ENCODE assay signal across 17 cellular contexts in genomic region chr7:27923308-27923980, GRCh38.
A peak's percentile ranks its signal among the peaks of the same experiment; 100 is the strongest.
DNase-seq lines count a peak whose midpoint lies in the region; ATAC-seq, FAIRE-seq and TF ChIP-seq lines count a peak whose summit lies in the region.
"Had no signal": no experiment of that assay in that cellular context is flagged by ENCODE, and none has a peak within 500 bp of the region (broad histone marks: within the 10 kb centered on the region; RNA-seq: fewer than 3 reads in every experiment).

No MANE protein-coding gene starts in this region.

- peak; percentile 51 for DNase-seq in A673 (ENCODE audit: low spot score)
- DNase-seq in IMR-90 = no peak
- DNase-seq in K562 (ENCODE audit: extremely low read depth in 1 of 4, low spot score in 3 of 4) = no peak
- DNase-seq in left lobe of liver (ENCODE audit: low spot score) = no peak
- DNase-seq in neural progenitor cell (ENCODE audit: low spot score) = no peak
- DNase-seq: activated naive CD4-positive, alpha-beta T cell; H7; naive thymus-derived CD8-positive, alpha-beta T cell; NCI-H1092 treated with DMSO at 0.1 percent for 48 hours; NCI-H226; stimulated activated CD8-positive, alpha-beta memory T cell treated with anti-CD3 and anti-CD28 coated beads, Interleukin-4, amount 100 ng/mL, for 48 hours had no signal

- peaks cover 2% of the 10 kb centered on the region for H3K27me3 Mint-ChIP-seq in neural progenitor cell (ENCODE audit: insufficient read depth, low read depth)
- H3K27me3 Mint-ChIP-seq: naive thymus-derived CD8-positive, alpha-beta T cell had no signal

- dilution Hi-C loops in IMR-90 (cut with HindIII; ENCODE audit: low sequenced_read_pairs, unreplicated experiment) = no loop called here

- no peak for FAIRE-seq in K562 (lab: Jason Lieb, UNC)

- peaks cover 3% of the 10 kb centered on the region for H3K4me1 ChIP-seq in A673 (ENCODE audit: insufficient read depth, low read length, poor library complexity, severe bottlenecking)
- peaks cover 11% of the 10 kb centered on the region for H3K4me1 ChIP-seq in IMR-90 (ENCODE audit: control insufficient read depth, insufficient read depth, low read length)
- no peaks in the 10 kb centered on the region for H3K4me1 ChIP-seq in K562 (replicated peaks in 1 of 2; ENCODE audit: control insufficient read depth in 2 of 2, insufficient read depth in 2 of 2, low read length in 2 of 2)
- H3K4me1 ChIP-seq in neural progenitor cell = peaks cover 27% of the 10 kb centered on the region
- H3K4me1 ChIP-seq: thyroid gland had no signal

- peaks cover 12% of the 10 kb centered on the region for H3K4me1 Mint-ChIP-seq in neural progenitor cell

- POLR2A ChIA-PET in A673 (lab: Charles Lee; ENCODE audit: low non-redundant PET) (no interaction called here), IMR-90 (lab: Charles Lee; ENCODE audit: unreplicated experiment) (no interaction called here), K562 (lab: Yijun Ruan, JAX) (no interaction called here)

- H3K4me3 Mint-ChIP-seq in neural progenitor cell = no peak overlapping the region
- H3K4me3 Mint-ChIP-seq: naive thymus-derived CD8-positive, alpha-beta T cell had no signal

- H2BK120ac ChIP-seq in IMR-90 (ENCODE audit: low read depth, low read length) = peak overlapping the region; percentile 32; the same call in 1 of the 2 replicates

- H2AK9ac ChIP-seq in IMR-90 (replicated peaks; ENCODE audit: low read depth, low read length, poor library complexity) = no peak overlapping the region

- no peak for TF ChIP-seq CTCF in A673 (conservative IDR thresholded peaks at IDR 0.05; ENCODE audit: low read depth, low read length)
- TF ChIP-seq CTCF in IMR-90 (conservative IDR thresholded peaks at IDR 0.05; ENCODE audit: low read depth, low read length) = no peak
- TF ChIP-seq CTCF in K562 (IDR thresholded peaks at IDR 0.05 in 2 of 3, conservative IDR thresholded peaks at IDR 0.05 in 1 of 3; ENCODE audit: insufficient read depth in 2 of 3, low read depth in 1 of 3, low read length in 3 of 3) = no peak
- no peak for TF ChIP-seq CTCF in neural progenitor cell (IDR thresholded peaks at IDR 0.05)

- H3K36me3 ChIP-seq in A673 (ENCODE audit: insufficient read depth, low read length, poor library complexity, severe bottlenecking) = no peaks in the 10 kb centered on the region
- no peaks in the 10 kb centered on the region for H3K36me3 ChIP-seq in IMR-90 (ENCODE audit: control insufficient read depth, insufficient read depth, low read length)
- H3K36me3 ChIP-seq in K562 (ENCODE audit: control insufficient read depth, insufficient read depth, low read length) = no peaks in the 10 kb centered on the region
- no peaks in the 10 kb centered on the region for H3K36me3 ChIP-seq in neural progenitor cell
- H3K36me3 ChIP-seq: esophagus muscularis mucosa, thyroid gland had no signal

- H2BK5ac ChIP-seq in IMR-90 (ENCODE audit: low read depth, low read length, poor library complexity, severe bottlenecking) = no peak overlapping the region

- 0 out of 2 replicates have a peak overlapping the region, but pooled peaks have one; percentile 29 for H3K23ac ChIP-seq in IMR-90 (ENCODE audit: low read depth, low read length)

- H3K9me3 Mint-ChIP-seq in neural progenitor cell = no peaks in the 10 kb centered on the region
- H3K9me3 Mint-ChIP-seq: naive thymus-derived CD8-positive, alpha-beta T cell had no signal

- peak overlapping the region; percentile 10; the same call in 1 of the 2 replicates for H2AK5ac ChIP-seq in IMR-90 (ENCODE audit: low read depth, low read length)

- H3K4me2 ChIP-seq in IMR-90 (ENCODE audit: low read depth, low read length) (no peak overlapping the region), K562 (ENCODE audit: insufficient read depth, low read length) (no peak overlapping the region), neural progenitor cell (no peak overlapping the region)

- ATAC-seq in IMR-90 (ENCODE audit: low read depth) = no peak
- ATAC-seq in K562 = no peak
- peak; percentile 15 for ATAC-seq in left lobe of liver
- ATAC-seq in HG02870 (IDR thresholded peaks at IDR 0.05; ENCODE audit: unreplicated experiment) = no peak
- ATAC-seq in GM21515 (IDR thresholded peaks at IDR 0.05; ENCODE audit: unreplicated experiment) = no peak
- ATAC-seq in HG02884 (IDR thresholded peaks at IDR 0.05; ENCODE audit: unreplicated experiment) = no peak
- ATAC-seq: naive thymus-derived CD8-positive, alpha-beta T cell had no signal

- H4K91ac ChIP-seq in IMR-90 (ENCODE audit: insufficient read depth, low read depth, low read length) = peak overlapping the region; percentile 15; the same call in 1 of the 2 replicates

- WGBS in IMR-90 (ENCODE audit: extremely low coverage in 2 of 2, insufficient read length in 1 of 2), 2 experiments = 71% methylated on average over 4 of the region's 13 CpGs; no CpG with 5 or more reads in 1 of the 2 experiments
- WGBS in K562 (ENCODE audit: insufficient coverage, low coverage, missing lambda C conversion rate) = 2% methylated on average over 13 of the region's 13 CpGs

- H3K27me3 ChIP-seq in A673 (replicated peaks; ENCODE audit: insufficient read depth, low read depth, low read length, poor library complexity) = peaks cover 94% of the 10 kb centered on the region
- H3K27me3 ChIP-seq in IMR-90 (ENCODE audit: control insufficient read depth, insufficient read depth, low read length) = no peaks in the 10 kb centered on the region
- H3K27me3 ChIP-seq in K562 (ENCODE audit: control insufficient read depth in 2 of 2, insufficient read depth in 2 of 2, low read length in 2 of 2) = peaks cover 16 to 18% of the 10 kb centered on the region in 2 experiments; a peak in 3 of 5 replicates
- no peaks in the 10 kb centered on the region for H3K27me3 ChIP-seq in neural progenitor cell
- H3K27me3 ChIP-seq: esophagus muscularis mucosa, thyroid gland had no signal

- no peaks in the 10 kb centered on the region for H3K9me3 ChIP-seq in A673 (ENCODE audit: low read depth, low read length, poor library complexity, severe bottlenecking)
- H3K9me3 ChIP-seq in IMR-90 (ENCODE audit: control insufficient read depth, insufficient read depth, low read length) = no peaks in the 10 kb centered on the region
- no peaks in the 10 kb centered on the region for H3K9me3 ChIP-seq in K562 (replicated peaks; ENCODE audit: control insufficient read depth, insufficient read depth, low read depth, low read length)
- H3K9me3 ChIP-seq in neural progenitor cell (ENCODE audit: low read depth) = no peaks in the 10 kb centered on the region
- H3K9me3 ChIP-seq: esophagus muscularis mucosa, thyroid gland had no signal

- no peak for TF ChIP-seq POLR2A in IMR-90 (IDR thresholded peaks at IDR 0.05; ENCODE audit: low read depth, low read length)
- TF ChIP-seq POLR2A in K562 (conservative IDR thresholded peaks at IDR 0.05) = no peak

- H3K14ac ChIP-seq in IMR-90 (replicated peaks; ENCODE audit: low read depth, low read length) = 0 out of 2 replicates have a peak overlapping the region, but pooled peaks have one; percentile 36

- H3K4me3 ChIP-seq in A673 (ENCODE audit: low read depth, low read length, poor library complexity, severe bottlenecking) = no peak overlapping the region
- H3K4me3 ChIP-seq in IMR-90 (ENCODE audit: insufficient read depth, low read depth, low read length) = no peak overlapping the region
- no peak overlapping the region for H3K4me3 ChIP-seq in K562
- H3K4me3 ChIP-seq in neural progenitor cell = no peak overlapping the region
- H3K4me3 ChIP-seq: esophagus muscularis mucosa, thyroid gland had no signal

- in situ Hi-C loops in IMR-90 (cut with MboI; ENCODE audit: low sequenced_read_pairs) = loop anchor here (5.0 kb wide), 1 partner anchor 726 kb away; no protein-coding TSS in a partner anchor
- in situ Hi-C loops in K562 (cut with MboI) = loop anchor here (5.0 kb wide), 1 partner anchor 721 kb away; the partner anchor contains the start of gene HOXA13

- H3K4ac ChIP-seq in IMR-90 (ENCODE audit: low read depth, low read length) = no peak overlapping the region

- no TSS peak for BruUV-seq in A673 (replicated peaks; lab: Mats Ljungman, UMichigan)
- BruUV-seq in IMR-90 (replicated peaks; lab: Mats Ljungman, UMichigan) = no TSS peak
- no TSS peak for BruUV-seq in K562 (replicated peaks; lab: Mats Ljungman, UMichigan)

- no peak overlapping the region for H3K18ac ChIP-seq in IMR-90 (ENCODE audit: low read depth, low read length)

- peak overlapping the region; percentile 30; the same call in 1 of the 2 replicates for H2BK20ac ChIP-seq in IMR-90 (ENCODE audit: low read depth, low read length)

- no peaks in the 10 kb centered on the region for H3F3A ChIP-seq in neural progenitor cell (ENCODE audit: low read depth)

- TF ChIP-seq EP300 in K562 (IDR thresholded peaks at IDR 0.05; ENCODE audit: low read length) = no peak

- no peak overlapping the region for H3K27ac ChIP-seq in A673 (ENCODE audit: low read depth, low read length, poor library complexity, severe bottlenecking)
- H3K27ac ChIP-seq in IMR-90 (ENCODE audit: insufficient read depth, low read length) = no peak overlapping the region
- no peak overlapping the region for H3K27ac ChIP-seq in K562 (ENCODE audit: extremely low read depth, low read depth, low read length)
- H3K27ac ChIP-seq in neural progenitor cell = no peak overlapping the region
- H3K27ac ChIP-seq: esophagus muscularis mucosa, thyroid gland, VCaP had no signal

- no peak overlapping the region for H3K27ac Mint-ChIP-seq in neural progenitor cell

- peak overlapping the region in 1 of 2 experiments; percentile 39; a peak in 1 of 4 replicates for H4K8ac ChIP-seq in IMR-90 (ENCODE audit: low read depth in 2 of 2, low read length in 2 of 2)

- H3K9me1 ChIP-seq in IMR-90 (ENCODE audit: insufficient read depth, low read length) (peaks cover 10% of the 10 kb centered on the region), K562 (ENCODE audit: control insufficient read depth, insufficient read depth, low read length) (no peaks in the 10 kb centered on the region)

- no peak overlapping the region for H3K56ac ChIP-seq in IMR-90 (ENCODE audit: extremely low read depth, insufficient read depth, low read length)

- H2BK15ac ChIP-seq in IMR-90 (ENCODE audit: low read depth, low read length) = 0 out of 3 replicates have a peak overlapping the region, but pooled peaks have one; percentile 41

- CTCF ChIA-PET in A673 (lab: Charles Lee) (no interaction called here), IMR-90 (lab: Yijun Ruan, JAX) (no interaction called here), K562 (lab: Yijun Ruan, JAX; ENCODE audit: low intra/inter-chr PET ratio) (interaction anchor here (1.1 kb wide), 1 partner anchor 773 kb away, joined by 3 read pairs; no protein-coding TSS in a partner anchor)

- H3K9ac ChIP-seq in IMR-90 (ENCODE audit: low read depth, low read length) (no peak overlapping the region), K562 (ENCODE audit: insufficient read depth in 1 of 2, low read depth in 2 of 2, low read length in 2 of 2) (no peak overlapping the region), neural progenitor cell (no peak overlapping the region)

- peaks cover 18 to 39% of the 10 kb centered on the region in 2 experiments for H3K79me1 ChIP-seq in IMR-90 (ENCODE audit: low read depth in 1 of 2, low read length in 2 of 2)

- H4K20me1 ChIP-seq in IMR-90 (ENCODE audit: insufficient read depth, low read length) (peaks cover 7% of the 10 kb centered on the region; the same call in 1 of the 2 replicates), K562 (replicated peaks; ENCODE audit: control insufficient read depth, insufficient read depth, low read length) (no peaks in the 10 kb centered on the region), neural progenitor cell (ENCODE audit: low read depth) (no peaks in the 10 kb centered on the region)

- H2AFZ ChIP-seq in IMR-90 (replicated peaks; ENCODE audit: low read length, poor library complexity) (peak overlapping the region; percentile 6), K562 (ENCODE audit: low read depth, low read length) (no peak overlapping the region), neural progenitor cell (replicated peaks) (no peak overlapping the region)

- intact Hi-C loops in A673 (cut with micrococcal nuclease; ENCODE audit: unreplicated experiment) = loop anchor here (10.0 kb wide), 1 partner anchor 349 kb away; no protein-coding TSS in a partner anchor
- intact Hi-C loops in IMR-90 (cut with micrococcal nuclease) = loop anchor here (5.0 kb wide), 3 partner anchors 141 to 169 kb away; no protein-coding TSS in a partner anchor
- intact Hi-C loops in K562 (cut with micrococcal nuclease) = loop anchor here (5.0 to 10.0 kb wide), 2 partner anchors 99 to 179 kb away; partner anchors contain the start of gene TAX1BP1

- H4K5ac ChIP-seq in IMR-90 (ENCODE audit: low read depth, low read length) = no peak overlapping the region; the same call in 1 of the 2 replicates

- TF ChIP-seq RAD21 in IMR-90 (IDR thresholded peaks at IDR 0.05; ENCODE audit: low read length) (no peak), K562 (CRISPR knock-in tag; conservative IDR thresholded peaks at IDR 0.05 in 1 of 2, IDR thresholded peaks at IDR 0.05 in 1 of 2) (no peak)

- no peaks in the 10 kb centered on the region for H3K79me2 ChIP-seq in K562 (ENCODE audit: control insufficient read depth, insufficient read depth, low read length)
- H3K79me2 ChIP-seq in neural progenitor cell (ENCODE audit: low read depth) = no peaks in the 10 kb centered on the region

- H3K36me3 Mint-ChIP-seq in neural progenitor cell = no peaks in the 10 kb centered on the region
- H3K36me3 Mint-ChIP-seq: naive thymus-derived CD8-positive, alpha-beta T cell had no signal
